Comparison of ENCODE assay signal across 8 cellular contexts in the genomic region with DNA sequence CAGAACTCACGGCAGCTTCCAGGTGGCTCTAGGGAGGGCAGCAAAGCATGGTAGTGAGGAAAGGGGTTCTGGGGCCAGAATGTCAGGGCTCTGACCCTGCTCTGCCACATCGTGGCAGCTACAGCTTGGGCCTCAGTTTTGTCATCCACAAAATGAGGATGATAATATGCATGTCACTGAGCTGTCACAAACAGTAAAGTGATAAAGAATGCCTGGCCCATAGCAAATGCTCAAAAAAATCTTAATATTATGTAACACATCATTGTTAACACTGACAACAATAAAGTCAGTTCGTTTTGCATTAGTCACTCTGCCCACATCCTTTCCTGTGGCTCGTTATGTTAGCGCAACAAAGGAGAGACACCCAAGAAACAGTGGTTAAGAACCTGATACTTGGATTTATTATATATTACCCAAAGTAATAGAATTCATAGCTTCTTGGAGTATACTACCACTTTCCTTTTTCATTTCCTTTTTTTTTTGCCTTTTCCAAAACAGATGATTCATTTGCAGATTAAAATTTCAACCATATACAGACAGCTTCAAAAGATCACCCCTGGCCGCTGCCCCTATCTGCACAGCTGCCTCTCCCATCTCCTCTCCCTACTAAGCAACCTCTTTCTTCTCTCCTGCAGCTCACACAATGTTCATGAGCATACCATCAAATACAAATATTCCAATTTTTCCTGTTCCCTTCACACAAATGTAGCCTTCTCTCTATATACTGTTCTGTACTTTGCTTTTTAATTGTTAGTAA. TPM values are rescaled to one million over a fixed set of nuclear protein-coding genes. Genes with fewer than 3 reads are reported as not detected.
DNase-seq lines count a peak whose midpoint lies in the region; ATAC-seq and TF ChIP-seq lines count a peak whose summit lies in the region.

No MANE protein-coding gene starts in this region.

- H3K4me3 ChIP-seq in BJ (ENCODE audit: low read depth, low read length), result no peak overlapping the region
- H3K4me3 ChIP-seq in choroid plexus epithelial cell (ENCODE audit: low read depth, low read length), result no peak overlapping the region

- peak; percentile 61 for ATAC-seq in GM21528 (IDR thresholded peaks at IDR 0.05; ENCODE audit: low FRiP score, unreplicated experiment)
- ATAC-seq in stimulated activated memory B cell treated with anti-CD40 and anti-IgM and Interleukin-4, amounts not matched to agents 10 μg/mL and 1 μg/mL and 100 μg/mL, for 72 hours, result no peak

- H3K9me3 Mint-ChIP-seq in stimulated activated memory B cell treated with anti-CD40 and anti-IgM and Interleukin-4, amounts not matched to agents 10 μg/mL and 1 μg/mL and 100 μg/mL, for 72 hours, result peaks cover 3% of the 10 kb centered on the region

- no peaks in the 10 kb centered on the region for H3K36me3 Mint-ChIP-seq in stimulated activated memory B cell treated with anti-CD40 and anti-IgM and Interleukin-4, amounts not matched to agents 10 μg/mL and 1 μg/mL and 100 μg/mL, for 72 hours

- POLR2A ChIA-PET in BJ (lab: Charles Lee), result no interaction called here
- POLR2A ChIA-PET in RWPE1 (lab: Yijun Ruan, JAX; ENCODE audit: low non-redundant PET), result no interaction called here

- CTCF ChIA-PET in BJ (lab: Yijun Ruan, JAX) (interaction anchor here (1.3 to 1.4 kb wide), 2 partner anchors 18 to 22 kb away, joined by 3 to 4 read pairs; no protein-coding TSS in a partner anchor), RWPE1 (lab: Yijun Ruan, JAX) (no interaction called here)

- H3K4me3 Mint-ChIP-seq in stimulated activated memory B cell treated with anti-CD40 and anti-IgM and Interleukin-4, amounts not matched to agents 10 μg/mL and 1 μg/mL and 100 μg/mL, for 72 hours, result no peak overlapping the region

- peaks cover 10% of the 10 kb centered on the region for H3K27me3 Mint-ChIP-seq in stimulated activated memory B cell treated with anti-CD40 and anti-IgM and Interleukin-4, amounts not matched to agents 10 μg/mL and 1 μg/mL and 100 μg/mL, for 72 hours

- H3K27ac ChIP-seq in RWPE1, result no peak overlapping the region

- H3K36me3 ChIP-seq in BJ (ENCODE audit: control insufficient read depth, insufficient read depth, low read length), result peaks cover 16% of the 10 kb centered on the region

- no peak overlapping the region for H3K27ac Mint-ChIP-seq in stimulated activated memory B cell treated with anti-CD40 and anti-IgM and Interleukin-4, amounts not matched to agents 10 μg/mL and 1 μg/mL and 100 μg/mL, for 72 hours

- TF ChIP-seq CTCF in BJ (IDR thresholded peaks at IDR 0.05; ENCODE audit: insufficient read depth, low read depth, low read length), result no peak
- TF ChIP-seq CTCF in RWPE1 (conservative IDR thresholded peaks at IDR 0.05; ENCODE audit: low read depth), result no peak
- TF ChIP-seq CTCF in choroid plexus epithelial cell (conservative IDR thresholded peaks at IDR 0.05; ENCODE audit: low read depth, low read length), result no peak

- H3K4me1 Mint-ChIP-seq in stimulated activated memory B cell treated with anti-CD40 and anti-IgM and Interleukin-4, amounts not matched to agents 10 μg/mL and 1 μg/mL and 100 μg/mL, for 72 hours, result peaks cover 6% of the 10 kb centered on the region

- no peaks in the 10 kb centered on the region for H3K27me3 ChIP-seq in BJ (ENCODE audit: control insufficient read depth, insufficient read depth, low read length)

- DNase-seq in BJ (ENCODE audit: low read depth) (peak; percentile 20), RWPE1 (ENCODE audit: low spot score) (peak; percentile 36), choroid plexus epithelial cell (ENCODE audit: low read depth) (peak; percentile 63), NCI-H187 (lab: John Stamatoyannopoulos, UW) (no peak), iPS-NIHi11 (ENCODE audit: low spot score) (no peak), NCI-H2227 treated with DMSO at 0.1 percent for 48 hours (lab: John Stamatoyannopoulos, UW) (no peak)

RNA-seq across cellular contexts. Expression of a gene that starts 45.5 kb away (rescaled TPM):
- polyA plus RNA-seq in BJ (2011; rRNA removed), result not detected in 2 replicates
- polyA minus RNA-seq in BJ (2011; rRNA and poly(A)+ RNA removed), result not detected in 2 replicates

Comparison
In these comparisons a context has a peak if more than half of its experiments do, and no peak if none do; other contexts are left out.
1. DNase-seq: peak in BJ (single experiment), RWPE1 (single experiment) and choroid plexus epithelial cell (single experiment); none in NCI-H187 (0 of 2), iPS-NIHi11 (single experiment) and NCI-H2227 treated with DMSO at 0.1 percent for 48 hours (single experiment).